Comparison of ENCODE assay signal across 8 cellular contexts in the genomic region with DNA sequence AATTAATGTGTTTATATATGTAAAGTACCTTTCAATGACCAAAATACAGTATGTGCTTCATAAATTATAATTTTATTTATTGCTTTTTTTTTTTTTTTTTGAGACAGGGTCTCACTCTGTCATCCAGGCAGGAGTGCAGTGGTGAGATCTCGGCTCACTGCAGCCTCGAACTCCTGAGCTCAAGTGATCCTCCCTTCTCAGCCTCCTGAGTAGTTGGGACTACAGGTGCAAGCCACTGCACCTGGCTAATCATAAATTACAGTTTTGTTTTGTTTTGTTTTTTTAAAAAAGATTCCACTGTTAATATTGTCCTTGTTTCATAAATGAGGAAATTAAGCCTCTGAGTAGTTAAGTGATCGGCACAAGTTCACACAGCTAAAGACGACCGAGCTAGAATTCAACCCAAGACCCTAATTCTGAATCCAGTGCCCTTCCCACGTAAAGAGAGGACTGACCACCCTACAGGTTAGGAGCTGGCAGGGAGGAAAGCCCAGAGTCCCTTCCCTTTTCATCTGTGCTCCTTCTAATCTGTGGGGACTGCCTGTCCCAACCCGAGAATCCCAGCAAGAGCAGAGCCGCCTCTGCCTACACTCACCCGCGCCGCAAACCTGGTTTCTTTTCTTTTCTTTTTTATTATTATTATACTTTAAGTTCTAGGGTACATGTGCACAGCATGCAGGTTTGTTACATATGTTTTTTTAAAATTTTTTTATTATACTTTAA. TPM values are rescaled to one million over a fixed set of nuclear protein-coding genes. Genes with fewer than 3 reads are reported as not detected.
DNase-seq lines count a peak whose midpoint lies in the region; ATAC-seq, FAIRE-seq and TF ChIP-seq lines count a peak whose summit lies in the region.

No MANE protein-coding gene starts in this region.

- no peaks in the 10 kb centered on the region; the same call in 1 of the 2 replicates for H3F3A ChIP-seq in GM23248 (ENCODE audit: insufficient read depth)

- H3K27ac ChIP-seq in GM23248 (no peak overlapping the region), RWPE1 (peak overlapping the region; percentile 65), esophagus squamous epithelium (no peak overlapping the region), gastrocnemius medialis (no peak overlapping the region), kidney (ENCODE audit: low read depth in 2 of 2, low read length in 2 of 2) (no peak overlapping the region)

- H3K9me3 ChIP-seq in GM23248 (ENCODE audit: low read depth) (no peaks in the 10 kb centered on the region), esophagus squamous epithelium (no peaks in the 10 kb centered on the region), gastrocnemius medialis (no peaks in the 10 kb centered on the region), kidney (ENCODE audit: control insufficient read depth in 1 of 2, low read length in 2 of 2) (no peaks in the 10 kb centered on the region)

- CTCF ChIA-PET in RWPE1 (lab: Yijun Ruan, JAX): interaction anchor here (0.5 to 4.4 kb wide), 21 partner anchors 11 to 1134 kb away, joined by 3 to 36 read pairs (median 3); partner anchors contain the start of gene EDEM2

- in situ Hi-C loops in GM23248 (cut with MboI) (no loop called here), gastrocnemius medialis (cut with MboI; ENCODE audit: low sequenced_read_pairs in 4 of 4) (loop anchor here in 3 of 4 donors (5.0 kb wide), 1 partner anchor 144 kb away; no protein-coding TSS in a partner anchor)

- no peaks in the 10 kb centered on the region for H3K36me3 ChIP-seq in GM23248 (ENCODE audit: low read depth)
- no peaks in the 10 kb centered on the region for H3K36me3 ChIP-seq in esophagus squamous epithelium
- no peaks in the 10 kb centered on the region for H3K36me3 ChIP-seq in gastrocnemius medialis
- no peaks in the 10 kb centered on the region for H3K36me3 ChIP-seq in kidney (ENCODE audit: control insufficient read depth in 1 of 2, insufficient read depth in 2 of 2, low read length in 2 of 2)

- intact Hi-C loops in esophagus squamous epithelium (cut with DNase I) (no loop called here), gastrocnemius medialis (cut with DNase I; ENCODE audit: low total_unique reads) (loop anchor here (1.0 kb wide), 1 partner anchor 142 kb away; no protein-coding TSS in a partner anchor), kidney (cut with DNase I) (no loop called here)

- POLR2A ChIA-PET in RWPE1 (lab: Yijun Ruan, JAX; ENCODE audit: low non-redundant PET): interaction anchor here (0.6 kb wide), 1 partner anchor 173 kb away, joined by 3 read pairs; no protein-coding TSS in a partner anchor

- peak in 1 of 2 donors; percentile 38 for ATAC-seq in gastrocnemius medialis

- DNase-seq in GM23248 (peak; percentile 18), RWPE1 (ENCODE audit: low spot score) (no peak), esophagus squamous epithelium (lab: John Stamatoyannopoulos, UW) (no peak), gastrocnemius medialis (no peak), SHP77 treated with DMSO at 0.1 percent for 48 hours (lab: John Stamatoyannopoulos, UW) (no peak), kidney (no peak)
- DNase-seq in effector CD4-positive, alpha-beta T cell: no peak
- no peak for DNase-seq in effector CD8-positive, alpha-beta T cell (lab: John Stamatoyannopoulos, UW)

- no peaks in the 10 kb centered on the region for H3K9me2 ChIP-seq in GM23248 (ENCODE audit: insufficient read depth)

- H4K20me1 ChIP-seq in GM23248 (ENCODE audit: insufficient read depth): no peaks in the 10 kb centered on the region

- H2AFZ ChIP-seq in GM23248: peak overlapping the region; percentile 93

- H3K27me3 ChIP-seq in GM23248 (replicated peaks; ENCODE audit: insufficient read depth) (no peaks in the 10 kb centered on the region), esophagus squamous epithelium (peaks cover 0 to 12% (median 0%) of the 10 kb centered on the region in 4 donors), gastrocnemius medialis (peaks cover 0 to 7% (median 0%) of the 10 kb centered on the region in 3 donors)

- peak overlapping the region; percentile 79 for H3K4me2 ChIP-seq in GM23248 (ENCODE audit: unreplicated experiment)

- peaks cover 6% of the 10 kb centered on the region for H3K4me1 ChIP-seq in GM23248 (ENCODE audit: insufficient read depth)
- peaks cover 1 to 23% (median 3%) of the 10 kb centered on the region in 3 donors for H3K4me1 ChIP-seq in esophagus squamous epithelium
- no peaks in the 10 kb centered on the region for H3K4me1 ChIP-seq in gastrocnemius medialis
- H3K4me1 ChIP-seq in kidney (ENCODE audit: control insufficient read depth in 1 of 2, insufficient read depth in 1 of 2, low read depth in 1 of 2, low read length in 2 of 2): no peaks in the 10 kb centered on the region

- FAIRE-seq in kidney (lab: Jason Lieb, UNC): no peak

- H3K4me3 ChIP-seq in GM23248 (peak overlapping the region; percentile 74), esophagus squamous epithelium (peak overlapping the region; percentile 16 to 60 (median 39)), gastrocnemius medialis (peak overlapping the region; percentile 50 to 65 (median 52)), kidney (ENCODE audit: low read length in 2 of 2) (peak overlapping the region in 1 of 2 donors; percentile 29)

- 51 to 52% methylated on average over 11 of the region's 11 CpGs for WGBS in GM23248 (ENCODE audit: low coverage in 1 of 2, low lambda C conversion rate in 2 of 2, missing lambda C conversion rate in 2 of 2), 2 experiments
- 55 to 66% methylated on average over 11 of the region's 11 CpGs for WGBS in esophagus squamous epithelium, 2 donors

- TF ChIP-seq CTCF in RWPE1 (conservative IDR thresholded peaks at IDR 0.05; ENCODE audit: low read depth): no peak
- TF ChIP-seq CTCF in esophagus squamous epithelium (IDR thresholded peaks at IDR 0.05): no peak
- TF ChIP-seq CTCF in gastrocnemius medialis (IDR thresholded peaks at IDR 0.05 in 4 of 5, conservative IDR thresholded peaks at IDR 0.05 in 1 of 5): no peak
- TF ChIP-seq CTCF in kidney (IDR thresholded peaks at IDR 0.05; ENCODE audit: borderline replicate concordance, extremely low read depth, insufficient read depth): no peak

- H3K9ac ChIP-seq in GM23248 (peak overlapping the region; percentile 80), kidney (ENCODE audit: low read length in 2 of 2) (no peak overlapping the region)

- no peaks in the 10 kb centered on the region for H3K79me2 ChIP-seq in GM23248 (ENCODE audit: insufficient read depth)

- TF ChIP-seq POLR2A in esophagus squamous epithelium (IDR thresholded peaks at IDR 0.05) (no peak), gastrocnemius medialis (IDR thresholded peaks at IDR 0.05) (no peak)

RNA-seq across cellular contexts. Expression of gene GDF5, which starts 8.5 kb away (rescaled TPM):
- total RNA-seq in GM23248 (2014; rRNA removed; shearing (Covaris generic)): 2.5 and 3.9 TPM in 2 replicates
- polyA plus RNA-seq in GM23248 (2016; fragmentation: Nextera tagmentation; extraction: Ambion mirVana) (1.2 and 1.3 TPM in 2 replicates), kidney (ENCODE audit: insufficient read depth, low read depth, low replicate concordance) (not detected)
- total RNA-seq in esophagus squamous epithelium (under 1 TPM in 1 of 4 donors, not detected in 3; 0.38 TPM), gastrocnemius medialis (not detected), kidney (0.66 TPM)

RNA-seq across cellular contexts. Expression of gene CEP250, which starts 8.9 kb away (rescaled TPM):
- 15.5 and 18.2 TPM in 2 replicates for total RNA-seq in GM23248 (2014; rRNA removed; shearing (Covaris generic))
- polyA plus RNA-seq in GM23248 (2016; fragmentation: Nextera tagmentation; extraction: Ambion mirVana): 21.7 and 21.8 TPM in 2 replicates
- total RNA-seq in esophagus squamous epithelium: 10 to 100 TPM; 10.6 to 22.7 (median 16.6) TPM
- total RNA-seq in gastrocnemius medialis: 10 to 100 TPM; 10.9 to 13.9 (median 12.8) TPM
- 25.2 TPM for total RNA-seq in kidney
- polyA plus RNA-seq in kidney (ENCODE audit: insufficient read depth, low read depth, low replicate concordance): 4.9 TPM

RNA-seq across cellular contexts. Expression of gene UQCC1, which starts 34.7 kb away (rescaled TPM):
- total RNA-seq in GM23248 (2014; rRNA removed; shearing (Covaris generic)): 22.3 and 34.9 TPM in 2 replicates
- polyA plus RNA-seq in GM23248 (2016; fragmentation: Nextera tagmentation; extraction: Ambion mirVana) (23.0 and 23.6 TPM in 2 replicates), kidney (ENCODE audit: insufficient read depth, low read depth, low replicate concordance) (49.6 TPM)
- total RNA-seq in esophagus squamous epithelium (10 to 100 TPM; 13.2 to 28.2 (median 23.0) TPM), gastrocnemius medialis (10 to 100 TPM; 42.6 to 84.5 (median 64.7) TPM), kidney (50.3 TPM)
